9 cellular contexts compared by ENCODE assay signal in genomic region chr7:36303202-36304098, GRCh38.
DNase-seq lines count a peak whose midpoint lies in the region; ATAC-seq and TF ChIP-seq lines count a peak whose summit lies in the region.
"Had no signal": no experiment of that assay in that cellular context is flagged by ENCODE, and none has a peak within 500 bp of the region (broad histone marks: within the 10 kb centered on the region; RNA-seq: fewer than 3 reads in every experiment).

No MANE protein-coding gene starts in this region.

- no peak overlapping the region for H4K5ac ChIP-seq in IMR-90 (ENCODE audit: low read depth, low read length)

- H2BK120ac ChIP-seq in IMR-90 (ENCODE audit: low read depth, low read length) = peak overlapping the region; percentile 70

- BruUV-seq in IMR-90 (replicated peaks; lab: Mats Ljungman, UMichigan) = no TSS peak

- no peak overlapping the region for H3K56ac ChIP-seq in IMR-90 (ENCODE audit: extremely low read depth, insufficient read depth, low read length)

- H3K27ac ChIP-seq in ACC112 (ENCODE audit: low read depth, low read length) = peak overlapping the region; percentile 47; the same call in 1 of the 2 replicates
- H3K27ac ChIP-seq in IMR-90 (ENCODE audit: insufficient read depth, low read length) = peak overlapping the region; percentile 4; the same call in 1 of the 2 replicates
- H3K27ac ChIP-seq in rectal smooth muscle tissue (ENCODE audit: low read depth, low read length) = peak overlapping the region; percentile 64

- peak overlapping the region; percentile 68 for H3K4ac ChIP-seq in IMR-90 (ENCODE audit: low read depth, low read length)

- POLR2A ChIA-PET in IMR-90 (lab: Charles Lee; ENCODE audit: unreplicated experiment) = no interaction called here

- 0% methylated on average over 1 of the region's 8 CpGs; no CpG with 5 or more reads in 1 of the 2 experiments for WGBS in IMR-90 (ENCODE audit: extremely low coverage in 2 of 2, insufficient read length in 1 of 2), 2 experiments

- peak overlapping the region; percentile 35; the same call in 1 of the 2 replicates for H4K91ac ChIP-seq in IMR-90 (ENCODE audit: insufficient read depth, low read depth, low read length)

- H2BK20ac ChIP-seq in IMR-90 (ENCODE audit: low read depth, low read length) = peak overlapping the region; percentile 69; the same call in 1 of the 2 replicates

- peak overlapping the region; percentile 37 for H3K23ac ChIP-seq in IMR-90 (ENCODE audit: low read depth, low read length)

- ATAC-seq in IMR-90 (ENCODE audit: low read depth) (peak; percentile 86), Right ventricle myocardium superior (ENCODE audit: poor library complexity) (peak; percentile 85)

- H2AK5ac ChIP-seq in IMR-90 (ENCODE audit: low read depth, low read length) = peak overlapping the region; percentile 77; the same call in 1 of the 2 replicates

- H3K36me3 ChIP-seq in ACC112 (ENCODE audit: insufficient read depth, low read length) = no peaks in the 10 kb centered on the region
- peaks cover 16% of the 10 kb centered on the region; the same call in 1 of the 2 replicates for H3K36me3 ChIP-seq in IMR-90 (ENCODE audit: control insufficient read depth, insufficient read depth, low read length)
- H3K36me3 ChIP-seq in rectal smooth muscle tissue (ENCODE audit: control insufficient read depth, insufficient read depth, low read length) = peaks cover 3% of the 10 kb centered on the region

- H3K4me3 ChIP-seq in ACC112 (ENCODE audit: low read depth, low read length) (no peak overlapping the region; the same call in 1 of the 2 replicates), IMR-90 (ENCODE audit: insufficient read depth, low read depth, low read length) (no peak overlapping the region), rectal smooth muscle tissue (ENCODE audit: low read length) (no peak overlapping the region)

- no peaks in the 10 kb centered on the region for H3K79me2 ChIP-seq in ACC112 (ENCODE audit: control insufficient read depth, insufficient read depth, low read length, unreplicated experiment)

- peaks cover 25% of the 10 kb centered on the region for H3K9me1 ChIP-seq in IMR-90 (ENCODE audit: insufficient read depth, low read length)

- no peaks in the 10 kb centered on the region for H3K9me3 ChIP-seq in IMR-90 (ENCODE audit: control insufficient read depth, insufficient read depth, low read length)

- H3K4me1 ChIP-seq in ACC112 (ENCODE audit: control insufficient read depth, insufficient read depth, low read length, unreplicated experiment) = peaks cover 39% of the 10 kb centered on the region
- peaks cover 23% of the 10 kb centered on the region for H3K4me1 ChIP-seq in IMR-90 (ENCODE audit: control insufficient read depth, insufficient read depth, low read length)
- peaks cover 20% of the 10 kb centered on the region for H3K4me1 ChIP-seq in rectal smooth muscle tissue (ENCODE audit: control insufficient read depth, insufficient read depth, low read length)

- peak; percentile 95 for DNase-seq in IMR-90
- DNase-seq in T1000 (lab: John Stamatoyannopoulos, UW) = peak; percentile 90
- DNase-seq in Right ventricle myocardium superior = peak; percentile 90
- no peak for DNase-seq in central memory CD4-positive, alpha-beta T cell
- no peak for DNase-seq in GM20000 (ENCODE audit: low spot score)
- DNase-seq in NCI-H526 treated with DMSO at 0.1 percent for 48 hours (lab: John Stamatoyannopoulos, UW) = no peak
- DNase-seq: DND-41 had no signal

- no peak overlapping the region for H2AFZ ChIP-seq in ACC112 (ENCODE audit: low read length, unreplicated experiment)
- peak overlapping the region; percentile 36 for H2AFZ ChIP-seq in IMR-90 (replicated peaks; ENCODE audit: low read length, poor library complexity)

- no peak overlapping the region for H3K9ac ChIP-seq in IMR-90 (ENCODE audit: low read depth, low read length)
- H3K9ac ChIP-seq in rectal smooth muscle tissue (ENCODE audit: low read length) = no peak overlapping the region

- H2AK9ac ChIP-seq in IMR-90 (replicated peaks; ENCODE audit: low read depth, low read length, poor library complexity) = peak overlapping the region; percentile 30

- CTCF ChIA-PET in IMR-90 (lab: Yijun Ruan, JAX) = interaction anchor here (0.6 to 1.8 kb wide), 5 partner anchors 15 to 1301 kb away, joined by 3 to 9 read pairs (median 5); no protein-coding TSS in a partner anchor

- H4K8ac ChIP-seq in IMR-90 (ENCODE audit: low read depth in 2 of 2, low read length in 2 of 2) = peak overlapping the region in 1 of 2 experiments; percentile 17; a peak in 1 of 4 replicates

- intact Hi-C loops in IMR-90 (cut with micrococcal nuclease) = loop anchor here (1.0 kb wide), 1 partner anchor 11 kb away; no protein-coding TSS in a partner anchor
- intact Hi-C loops in Right ventricle myocardium superior (cut with DNase I) = no loop called here

- TF ChIP-seq RAD21 in IMR-90 (IDR thresholded peaks at IDR 0.05; ENCODE audit: low read length) = no peak

- H3K14ac ChIP-seq in IMR-90 (replicated peaks; ENCODE audit: low read depth, low read length) = peak overlapping the region; percentile 65

- peaks cover 15% of the 10 kb centered on the region for H4K20me1 ChIP-seq in IMR-90 (ENCODE audit: insufficient read depth, low read length)

- 0 out of 4 replicates have a peak, but pooled peaks cover 0 to 4% of the 10 kb centered on the region in 2 experiments for H3K79me1 ChIP-seq in IMR-90 (ENCODE audit: low read depth in 1 of 2, low read length in 2 of 2)

- H3K27me3 ChIP-seq in ACC112 (ENCODE audit: insufficient read depth, low read length) = no peaks in the 10 kb centered on the region
- H3K27me3 ChIP-seq in IMR-90 (ENCODE audit: control insufficient read depth, insufficient read depth, low read length) = no peaks in the 10 kb centered on the region
- H3K27me3 ChIP-seq in rectal smooth muscle tissue (ENCODE audit: control insufficient read depth, insufficient read depth, low read length) = no peaks in the 10 kb centered on the region

- no peak overlapping the region for H2BK15ac ChIP-seq in IMR-90 (ENCODE audit: low read depth, low read length)

- dilution Hi-C loops in IMR-90 (cut with HindIII; ENCODE audit: low sequenced_read_pairs, unreplicated experiment) = loop anchor here (25.0 kb wide), 1 partner anchor 316 kb away; no protein-coding TSS in a partner anchor

- in situ Hi-C loops in IMR-90 (cut with MboI; ENCODE audit: low sequenced_read_pairs) = no loop called here

- TF ChIP-seq CTCF in IMR-90 (conservative IDR thresholded peaks at IDR 0.05; ENCODE audit: low read depth, low read length) (no peak), GM20000 (IDR thresholded peaks at IDR 0.05; ENCODE audit: extremely low read depth, missing control alignments) (no peak)

- no peak overlapping the region for H2BK5ac ChIP-seq in IMR-90 (ENCODE audit: low read depth, low read length, poor library complexity, severe bottlenecking)

- no peak for TF ChIP-seq POLR2A in IMR-90 (IDR thresholded peaks at IDR 0.05; ENCODE audit: low read depth, low read length)

- peak overlapping the region; percentile 30; the same call in 1 of the 2 replicates for H3K18ac ChIP-seq in IMR-90 (ENCODE audit: low read depth, low read length)

- H3K4me2 ChIP-seq in IMR-90 (ENCODE audit: low read depth, low read length) = peak overlapping the region; percentile 7; the same call in 1 of the 2 replicates

TF ChIP-seq in IMR-90, 13 proteins besides CTCF, POLR2A, EP300 and RAD21:
- TF ChIP-seq RCOR1 (IDR thresholded peaks at IDR 0.05; ENCODE audit: insufficient replicate concordance, low read length) (no peak), MAFK (IDR thresholded peaks at IDR 0.05; ENCODE audit: low read depth, low read length) (no peak), MXI1 (IDR thresholded peaks at IDR 0.05; ENCODE audit: borderline replicate concordance, low read depth, low read length) (no peak), SMC3 (IDR thresholded peaks at IDR 0.05; ENCODE audit: low read depth, low read length) (no peak), BHLHE40 (IDR thresholded peaks at IDR 0.05; ENCODE audit: low read depth, low read length) (peak; percentile 98), ELK1 (IDR thresholded peaks at IDR 0.05; ENCODE audit: borderline replicate concordance, low read depth, low read length) (no peak), CEBPB (IDR thresholded peaks at IDR 0.05; ENCODE audit: low read depth, low read length) (peak; percentile 78), FOS (IDR thresholded peaks at IDR 0.05; ENCODE audit: low read depth, low read length) (peak; percentile 62)

Comparison
In these comparisons a context has a peak if more than half of its experiments do, and no peak if none do; other contexts are left out.
1. H3K27ac ChIP-seq: peak in every context shown above with its lines; median percentile 64 in rectal smooth muscle tissue; 47 in ACC112; 4 in IMR-90.
2. DNase-seq: peak in IMR-90 (single experiment), T1000 (single experiment) and Right ventricle myocardium superior (single experiment); none in central memory CD4-positive, alpha-beta T cell (single experiment), GM20000 (single experiment) and NCI-H526 treated with DMSO at 0.1 percent for 48 hours (single experiment).